In the genomic region with DNA sequence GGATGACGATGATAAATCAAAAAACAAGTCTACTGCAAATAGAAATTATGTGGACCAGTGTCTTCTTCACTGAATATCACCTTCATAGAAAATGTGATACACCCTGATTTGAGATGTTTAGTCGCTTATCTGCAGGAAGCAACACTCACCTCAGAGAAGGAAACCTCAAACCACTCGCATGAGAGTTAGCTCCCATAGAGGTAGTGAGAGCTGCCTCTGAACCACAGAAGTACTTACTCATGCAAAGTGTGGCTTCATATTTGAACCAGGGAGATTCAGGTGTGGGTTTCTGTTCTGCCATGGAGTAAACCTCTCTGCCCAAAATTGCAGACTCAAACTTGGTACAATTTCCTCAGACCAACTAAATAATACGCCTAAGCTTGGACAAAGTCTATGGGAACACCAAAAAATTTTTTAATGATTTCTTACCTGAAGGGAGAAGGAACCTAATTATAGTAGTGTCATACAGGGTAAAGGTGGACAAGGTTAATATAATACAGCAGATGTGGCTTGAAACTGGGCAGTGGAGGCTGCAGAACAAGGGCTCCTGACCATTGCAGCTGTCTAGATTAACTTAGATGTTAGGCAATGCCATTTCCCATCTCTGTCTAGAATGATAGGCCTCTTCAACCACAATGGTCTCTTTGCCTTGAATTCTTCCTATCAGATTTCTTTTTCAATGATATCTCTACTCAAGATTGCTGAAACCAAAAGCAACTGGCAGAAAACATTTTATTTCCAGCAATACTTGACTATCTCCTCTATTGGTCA, we compare ENCODE assay signal across 8 cellular contexts. TPM values are rescaled to one million over a fixed set of nuclear protein-coding genes. Genes with fewer than 3 reads are reported as not detected.
DNase-seq lines count a peak whose midpoint lies in the region; ATAC-seq and TF ChIP-seq lines count a peak whose summit lies in the region.

No MANE protein-coding gene starts in this region.

- 75 to 82% methylated on average over 4 of the region's 4 CpGs for WGBS in body of pancreas, 2 donors

- peak overlapping the region; percentile 81 for H3K4me3 ChIP-seq in CD4-positive, CD25-positive, alpha-beta regulatory T cell (ENCODE audit: low read depth, low read length)
- peak overlapping the region; percentile 12 for H3K4me3 ChIP-seq in naive thymus-derived CD4-positive, alpha-beta T cell (ENCODE audit: low read length)
- H3K4me3 ChIP-seq in body of pancreas, result no peak overlapping the region

- no peaks in the 10 kb centered on the region for H3K36me3 Mint-ChIP-seq in CD4-positive, CD25-positive, alpha-beta regulatory T cell
- no peaks in the 10 kb centered on the region for H3K36me3 Mint-ChIP-seq in activated CD8-positive, alpha-beta T cell treated with anti-CD3 and anti-CD28 coated beads for 36 hours (ENCODE audit: low read depth)
- H3K36me3 Mint-ChIP-seq in naive thymus-derived CD4-positive, alpha-beta T cell, result peaks cover 0 to 30% (median 0%) of the 10 kb centered on the region in 5 donors

- peak; percentile 99 to 100 for ATAC-seq in CD4-positive, CD25-positive, alpha-beta regulatory T cell (ENCODE audit: low read depth in 2 of 2)
- ATAC-seq in GM21360 (IDR thresholded peaks at IDR 0.05; ENCODE audit: unreplicated experiment) (peak; percentile 99), body of pancreas (no peak)
- ATAC-seq in activated CD8-positive, alpha-beta T cell treated with anti-CD3 and anti-CD28 coated beads for 36 hours, result peak; percentile 94
- peak; percentile 100 for ATAC-seq in naive thymus-derived CD4-positive, alpha-beta T cell

- DNase-seq in CD4-positive, CD25-positive, alpha-beta regulatory T cell, result peak; percentile 53 to 97 (median 85)
- DNase-seq in HT1080 (ENCODE audit: low read depth) (peak; percentile 60), body of pancreas (no peak), superior temporal gyrus (ENCODE audit: extremely low spot score) (no peak), amygdala (lab: John Stamatoyannopoulos, UW) (no peak)
- DNase-seq in activated CD8-positive, alpha-beta T cell treated with anti-CD3 and anti-CD28 coated beads for 36 hours, result peak; percentile 88
- DNase-seq in naive thymus-derived CD4-positive, alpha-beta T cell, result peak in 8 of 9 donors; percentile 67 to 87 (median 79)

- no peaks in the 10 kb centered on the region for H3K27me3 ChIP-seq in CD4-positive, CD25-positive, alpha-beta regulatory T cell (ENCODE audit: control insufficient read depth, insufficient read depth, low read length)
- H3K27me3 ChIP-seq in naive thymus-derived CD4-positive, alpha-beta T cell (ENCODE audit: control insufficient read depth in 2 of 2, insufficient read depth in 2 of 2, low read length in 2 of 2), result no peaks in the 10 kb centered on the region
- no peaks in the 10 kb centered on the region for H3K27me3 ChIP-seq in body of pancreas

- no peak for TF ChIP-seq POLR2A in body of pancreas (IDR thresholded peaks at IDR 0.05)

- CTCF ChIA-PET in activated CD8-positive, alpha-beta T cell treated with anti-CD3 and anti-CD28 coated beads for 36 hours (lab: Charles Lee), result interaction anchor here (0.9 to 1.5 kb wide), 5 partner anchors 11 to 58 kb away, joined by 3 to 6 read pairs (median 3); no protein-coding TSS in a partner anchor
- CTCF ChIA-PET in naive thymus-derived CD4-positive, alpha-beta T cell (lab: Charles Lee), result interaction anchor here (0.6 to 2.3 kb wide), 5 partner anchors 17 to 159 kb away, joined by 3 to 18 read pairs (median 5); partner anchors contain the start of gene RCBTB2

- TF ChIP-seq CTCF in activated CD8-positive, alpha-beta T cell treated with anti-CD3 and anti-CD28 coated beads for 36 hours (IDR thresholded peaks at IDR 0.05), result no peak
- TF ChIP-seq CTCF in body of pancreas (IDR thresholded peaks at IDR 0.05), result no peak

- H3K27me3 Mint-ChIP-seq in CD4-positive, CD25-positive, alpha-beta regulatory T cell, result no peaks in the 10 kb centered on the region
- H3K27me3 Mint-ChIP-seq in activated CD8-positive, alpha-beta T cell treated with anti-CD3 and anti-CD28 coated beads for 36 hours, result peaks cover 61% of the 10 kb centered on the region
- H3K27me3 Mint-ChIP-seq in naive thymus-derived CD4-positive, alpha-beta T cell, result peaks cover 7 to 67% (median 13%) of the 10 kb centered on the region in 5 donors

- peak overlapping the region; percentile 62 for H3K27ac ChIP-seq in CD4-positive, CD25-positive, alpha-beta regulatory T cell (ENCODE audit: insufficient read depth, low read length, poor library complexity, severe bottlenecking)
- no peak overlapping the region for H3K27ac ChIP-seq in naive thymus-derived CD4-positive, alpha-beta T cell (ENCODE audit: low read depth, low read length)
- H3K27ac ChIP-seq in body of pancreas, result no peak overlapping the region

- peaks cover 0 to 2% (median 0%) of the 10 kb centered on the region in 7 donors for H3K9me3 Mint-ChIP-seq in CD4-positive, CD25-positive, alpha-beta regulatory T cell
- no peaks in the 10 kb centered on the region for H3K9me3 Mint-ChIP-seq in activated CD8-positive, alpha-beta T cell treated with anti-CD3 and anti-CD28 coated beads for 36 hours
- peaks cover 0 to 10% (median 0%) of the 10 kb centered on the region in 11 donors for H3K9me3 Mint-ChIP-seq in naive thymus-derived CD4-positive, alpha-beta T cell

- H3K27ac Mint-ChIP-seq in CD4-positive, CD25-positive, alpha-beta regulatory T cell, result peak overlapping the region in 2 of 3 donors; percentile 57 to 63
- H3K27ac Mint-ChIP-seq in activated CD8-positive, alpha-beta T cell treated with anti-CD3 and anti-CD28 coated beads for 36 hours, result no peak overlapping the region
- peak overlapping the region in 2 of 9 donors; percentile 71 to 82 for H3K27ac Mint-ChIP-seq in naive thymus-derived CD4-positive, alpha-beta T cell

- no peaks in the 10 kb centered on the region for H3K36me3 ChIP-seq in CD4-positive, CD25-positive, alpha-beta regulatory T cell (ENCODE audit: control insufficient read depth, insufficient read depth, low read length)
- H3K36me3 ChIP-seq in naive thymus-derived CD4-positive, alpha-beta T cell (ENCODE audit: control insufficient read depth in 2 of 3, insufficient read depth in 3 of 3, low read length in 3 of 3), result no peaks in the 10 kb centered on the region
- no peaks in the 10 kb centered on the region for H3K36me3 ChIP-seq in body of pancreas (replicated peaks in 1 of 2; ENCODE audit: insufficient read depth in 1 of 2, low read depth in 2 of 2)

- intact Hi-C loops in activated CD8-positive, alpha-beta T cell treated with anti-CD3 and anti-CD28 coated beads for 36 hours (cut with micrococcal nuclease), result loop anchor here (2.0 kb wide), 2 partner anchors 58 to 160 kb away; no protein-coding TSS in a partner anchor
- intact Hi-C loops in naive thymus-derived CD4-positive, alpha-beta T cell (cut with micrococcal nuclease), result loop anchor here (1.0 to 10.0 kb wide), 13 partner anchors 16 to 405 kb away; partner anchors contain the start of genes CYSLTR2 (in 1 of the 2), ITM2B (in 1 of the 2), LPAR6 (in 1 of the 2) and RB1 (in 1 of the 2)
- intact Hi-C loops in body of pancreas (cut with DNase I), result no loop called here

- peaks cover 35% of the 10 kb centered on the region for H3K4me1 ChIP-seq in CD4-positive, CD25-positive, alpha-beta regulatory T cell (ENCODE audit: control insufficient read depth, insufficient read depth, low read length, poor library complexity, severe bottlenecking)
- H3K4me1 ChIP-seq in naive thymus-derived CD4-positive, alpha-beta T cell (ENCODE audit: control insufficient read depth in 2 of 2, insufficient read depth in 2 of 2, low read length in 2 of 2), result peaks cover 22 to 31% of the 10 kb centered on the region in 2 donors
- no peaks in the 10 kb centered on the region for H3K4me1 ChIP-seq in body of pancreas

- no peaks in the 10 kb centered on the region for H3K9me3 ChIP-seq in CD4-positive, CD25-positive, alpha-beta regulatory T cell (ENCODE audit: control insufficient read depth in 2 of 2, low read length in 2 of 2)
- no peaks in the 10 kb centered on the region for H3K9me3 ChIP-seq in naive thymus-derived CD4-positive, alpha-beta T cell (ENCODE audit: control insufficient read depth in 2 of 3, low read length in 3 of 3)
- H3K9me3 ChIP-seq in body of pancreas, result no peaks in the 10 kb centered on the region

- H3K4me3 Mint-ChIP-seq in CD4-positive, CD25-positive, alpha-beta regulatory T cell, result peak overlapping the region; percentile 12 to 67 (median 46)
- H3K4me3 Mint-ChIP-seq in activated CD8-positive, alpha-beta T cell treated with anti-CD3 and anti-CD28 coated beads for 36 hours, result no peak overlapping the region
- H3K4me3 Mint-ChIP-seq in naive thymus-derived CD4-positive, alpha-beta T cell, result peak overlapping the region in 9 of 10 donors; percentile 0 to 68 (median 54)

- H3K4me1 Mint-ChIP-seq in CD4-positive, CD25-positive, alpha-beta regulatory T cell, result peaks cover 40 to 57% (median 53%) of the 10 kb centered on the region in 4 donors
- H3K4me1 Mint-ChIP-seq in activated CD8-positive, alpha-beta T cell treated with anti-CD3 and anti-CD28 coated beads for 36 hours (ENCODE audit: low read depth), result peaks cover 28% of the 10 kb centered on the region
- peaks cover 28 to 51% (median 36%) of the 10 kb centered on the region in 7 donors for H3K4me1 Mint-ChIP-seq in naive thymus-derived CD4-positive, alpha-beta T cell

- POLR2A ChIA-PET in activated CD8-positive, alpha-beta T cell treated with anti-CD3 and anti-CD28 coated beads for 36 hours (lab: Charles Lee), result interaction anchor here (0.7 to 1.6 kb wide), 4 partner anchors 68 to 523 kb away, joined by 3 to 5 read pairs (median 4); no protein-coding TSS in a partner anchor
- POLR2A ChIA-PET in naive thymus-derived CD4-positive, alpha-beta T cell (lab: Charles Lee), result interaction anchor here (0.7 to 7.5 kb wide), 9 partner anchors 17 to 327 kb away, joined by 3 to 68 read pairs (median 5); partner anchors contain the start of gene RCBTB2

RNA-seq across cellular contexts. Expression of gene RCBTB2, which starts 29.6 kb away (rescaled TPM):
- total RNA-seq in CD4-positive, CD25-positive, alpha-beta regulatory T cell, result 21.8 TPM
- 10 to 100 TPM; 24.3 to 32.5 (median 27.3) TPM for polyA plus RNA-seq in CD4-positive, CD25-positive, alpha-beta regulatory T cell
- 2.0 and 2.6 TPM in 2 replicates for total RNA-seq in HT1080 (2014; rRNA removed; shearing (Covaris generic))
- 2.3 and 3.1 TPM in 2 replicates for polyA plus RNA-seq in HT1080 (2015; cell fraction: cytosol; rRNA removed)
- 3.0 and 3.5 TPM in 2 replicates for polyA plus RNA-seq in HT1080 (2015; cell fraction: nucleus; rRNA removed)
- 1 to 10 TPM; 1.6 to 2.2 TPM for total RNA-seq in activated CD8-positive, alpha-beta T cell treated with anti-CD3 and anti-CD28 coated beads for 36 hours
- total RNA-seq in naive thymus-derived CD4-positive, alpha-beta T cell, result 10 to 100 TPM in 3 of 5 experiments, 1 to 10 TPM in 2; 7.6 to 17.8 (median 10.1) TPM
- polyA plus RNA-seq in naive thymus-derived CD4-positive, alpha-beta T cell, result 10 to 100 TPM; 14.6 to 19.7 TPM
- total RNA-seq in body of pancreas, result 1 to 10 TPM; 1.6 to 6.0 TPM

Comparison
In these comparisons a context has a peak if more than half of its experiments do, and no peak if none do; other contexts are left out.
1. DNase-seq: peak in CD4-positive, CD25-positive, alpha-beta regulatory T cell (3 of 3), HT1080 (single experiment), activated CD8-positive, alpha-beta T cell treated with anti-CD3 and anti-CD28 coated beads for 36 hours (single experiment) and naive thymus-derived CD4-positive, alpha-beta T cell (8 of 9); none in body of pancreas (0 of 4), superior temporal gyrus (single experiment) and amygdala (0 of 56).
2. H3K4me3 ChIP-seq: peak in CD4-positive, CD25-positive, alpha-beta regulatory T cell (single experiment) and naive thymus-derived CD4-positive, alpha-beta T cell (single experiment); none in body of pancreas (0 of 2).